Comparison of ENCODE assay signal across 12 cellular contexts in genomic region chr7:128210036-128210347, GRCh38. TPM values are rescaled to one million over a fixed set of nuclear protein-coding genes. Genes with fewer than 3 reads are reported as not detected.
A peak's percentile ranks its signal among the peaks of the same experiment; 100 is the strongest.
DNase-seq lines count a peak whose midpoint lies in the region; ATAC-seq and TF ChIP-seq lines count a peak whose summit lies in the region.
"Had no signal": no experiment of that assay in that cellular context is flagged by ENCODE, and none has a peak within 500 bp of the region (broad histone marks: within the 10 kb centered on the region; RNA-seq: fewer than 3 reads in every experiment).

No MANE protein-coding gene starts in this region.

- no peaks in the 10 kb centered on the region for H3K4me1 Mint-ChIP-seq in CD4-positive, alpha-beta T cell (ENCODE audit: low read depth)
- H3K4me1 Mint-ChIP-seq in GM23338 (peaks cover 35% of the 10 kb centered on the region), glutamatergic neuron (ENCODE audit: low read depth, unreplicated experiment) (peaks cover 3% of the 10 kb centered on the region)

- no peaks in the 10 kb centered on the region for H3K9me2 ChIP-seq in GM23338 (ENCODE audit: insufficient read depth)

- no peaks in the 10 kb centered on the region for H3K9me3 ChIP-seq in CD4-positive, alpha-beta T cell (ENCODE audit: control insufficient read depth, low read length)
- no peaks in the 10 kb centered on the region for H3K9me3 ChIP-seq in adipocyte (ENCODE audit: control insufficient read depth, low read length)
- H3K9me3 ChIP-seq: BE2C had no signal

- no peaks in the 10 kb centered on the region for H4K20me1 ChIP-seq in GM23338 (replicated peaks; ENCODE audit: insufficient read depth)

- no peak for ATAC-seq in CD4-positive, alpha-beta T cell (ENCODE audit: poor library complexity)
- ATAC-seq in GM23338, result peak; percentile 16

- POLR2A ChIA-PET in CD4-positive, alpha-beta T cell (lab: Charles Lee), result interaction anchor here (0.6 to 1.2 kb wide), 4 partner anchors 74 to 503 kb away, joined by 3 to 7 read pairs (median 4); no protein-coding TSS in a partner anchor

- H3K36me3 Mint-ChIP-seq in CD4-positive, alpha-beta T cell (ENCODE audit: low read depth), result no peaks in the 10 kb centered on the region
- H3K36me3 Mint-ChIP-seq in GM23338 (ENCODE audit: low read depth), result no peaks in the 10 kb centered on the region; the same call in 2 of the 3 replicates
- H3K36me3 Mint-ChIP-seq in glutamatergic neuron (ENCODE audit: unreplicated experiment), result peaks cover under 1% of the 10 kb centered on the region

- peak; percentile 55 for TF ChIP-seq CTCF in CD4-positive, alpha-beta T cell (IDR thresholded peaks at IDR 0.05)
- TF ChIP-seq CTCF in GM23338 (conservative IDR thresholded peaks at IDR 0.05; ENCODE audit: low read depth in 2 of 2), result no peak
- TF ChIP-seq CTCF in glutamatergic neuron (IDR thresholded peaks at IDR 0.05; ENCODE audit: partially characterized antibody, unreplicated experiment), result peak; percentile 14
- no peak for TF ChIP-seq CTCF in foreskin fibroblast (IDR thresholded peaks at IDR 0.05; ENCODE audit: low read depth, low read length)

- H3K4me3 ChIP-seq in GM23338 (no peak overlapping the region), adipocyte (ENCODE audit: low read length) (no peak overlapping the region), foreskin fibroblast (ENCODE audit: low read depth in 1 of 2, low read length in 2 of 2) (no peak overlapping the region)

- intact Hi-C loops in CD4-positive, alpha-beta T cell (cut with DNase I, micrococcal nuclease), result loop anchor here in 1 of 2 experiments (5.0 to 10.0 kb wide), 2 partner anchors 653 to 1415 kb away; no protein-coding TSS in a partner anchor

- no peak overlapping the region for H3K4me2 ChIP-seq in GM23338

- no peaks in the 10 kb centered on the region for H3K79me2 ChIP-seq in GM23338 (replicated peaks; ENCODE audit: insufficient read depth)

- no peak overlapping the region for H2AFZ ChIP-seq in GM23338

- no peaks in the 10 kb centered on the region for H3K36me3 ChIP-seq in GM23338 (ENCODE audit: insufficient read depth)
- H3K36me3 ChIP-seq in adipocyte (ENCODE audit: control insufficient read depth, insufficient read depth, low read length, severe bottlenecking), result no peaks in the 10 kb centered on the region
- H3K36me3 ChIP-seq: BE2C had no signal

- no peak overlapping the region for H3K27ac Mint-ChIP-seq in CD4-positive, alpha-beta T cell
- H3K27ac Mint-ChIP-seq in GM23338 (0 out of 2 replicates have a peak overlapping the region, but pooled peaks have one; percentile 47), glutamatergic neuron (ENCODE audit: unreplicated experiment) (no peak overlapping the region)

- no peaks in the 10 kb centered on the region for H3K9me3 Mint-ChIP-seq in CD4-positive, alpha-beta T cell
- H3K9me3 Mint-ChIP-seq in GM23338 (no peaks in the 10 kb centered on the region), glutamatergic neuron (ENCODE audit: unreplicated experiment) (no peaks in the 10 kb centered on the region)

- H3F3A ChIP-seq in GM23338 (replicated peaks; ENCODE audit: low read depth), result no peaks in the 10 kb centered on the region

- H3K27me3 ChIP-seq in CD4-positive, alpha-beta T cell (ENCODE audit: control insufficient read depth, insufficient read depth, low read length), result peaks cover 3% of the 10 kb centered on the region
- peaks cover 14% of the 10 kb centered on the region; the same call in 1 of the 2 replicates for H3K27me3 ChIP-seq in GM23338 (ENCODE audit: insufficient read depth)
- H3K27me3 ChIP-seq in adipocyte (replicated peaks; ENCODE audit: control insufficient read depth, insufficient read depth, low read length), result peaks cover 29% of the 10 kb centered on the region
- H3K27me3 ChIP-seq: BE2C had no signal

- DNase-seq in CD4-positive, alpha-beta T cell, result no peak
- DNase-seq in GM23338 (ENCODE audit: low spot score) (no peak), adipocyte (ENCODE audit: low read depth) (no peak), glutamatergic neuron (no peak), foreskin fibroblast (no peak), NCI-H774 (lab: John Stamatoyannopoulos, UW) (no peak), NCI-H526 (lab: John Stamatoyannopoulos, UW) (no peak)
- DNase-seq: NCI-H1436 treated with DMSO at 0.1 percent for 48 hours, NCI-H2081 treated with DMSO at 0.1 percent for 48 hours had no signal

- H3K4me1 ChIP-seq in GM23338 (ENCODE audit: insufficient read depth) (peaks cover 8% of the 10 kb centered on the region), adipocyte (ENCODE audit: control insufficient read depth, insufficient read depth, low read length) (peaks cover 18% of the 10 kb centered on the region)
- H3K4me1 ChIP-seq: BE2C had no signal

- H3K9ac ChIP-seq in adipocyte (ENCODE audit: low read length), result peak overlapping the region; percentile 61

- peaks cover 11% of the 10 kb centered on the region for H3K27me3 Mint-ChIP-seq in CD4-positive, alpha-beta T cell
- H3K27me3 Mint-ChIP-seq in GM23338 (ENCODE audit: insufficient read depth, low read depth, poor library complexity), result peaks cover 23% of the 10 kb centered on the region
- H3K27me3 Mint-ChIP-seq in glutamatergic neuron (ENCODE audit: unreplicated experiment), result peaks cover 7% of the 10 kb centered on the region

- CTCF ChIA-PET in CD4-positive, alpha-beta T cell (lab: Charles Lee), result interaction anchor here (0.5 to 2.5 kb wide), 9 partner anchors 10 to 1407 kb away, joined by 3 to 44 read pairs (median 3); no protein-coding TSS in a partner anchor

- no peak overlapping the region for H3K27ac ChIP-seq in CD4-positive, alpha-beta T cell (ENCODE audit: low read depth, low read length)
- H3K27ac ChIP-seq in GM23338 (ENCODE audit: low read depth), result no peak overlapping the region

- no peak overlapping the region for H3K4me3 Mint-ChIP-seq in CD4-positive, alpha-beta T cell
- H3K4me3 Mint-ChIP-seq in GM23338 (no peak overlapping the region), glutamatergic neuron (ENCODE audit: unreplicated experiment) (no peak overlapping the region)

TF ChIP-seq in GM23338, 12 proteins besides CTCF, POLR2A, EP300 and RAD21 (continues in another document):
- TF ChIP-seq JUNB (IDR thresholded peaks at IDR 0.05; ENCODE audit: unreplicated experiment), result no peak
- no peak for TF ChIP-seq NANOG (IDR thresholded peaks at IDR 0.05; ENCODE audit: borderline replicate concordance)
- TF ChIP-seq, protein P1, sequence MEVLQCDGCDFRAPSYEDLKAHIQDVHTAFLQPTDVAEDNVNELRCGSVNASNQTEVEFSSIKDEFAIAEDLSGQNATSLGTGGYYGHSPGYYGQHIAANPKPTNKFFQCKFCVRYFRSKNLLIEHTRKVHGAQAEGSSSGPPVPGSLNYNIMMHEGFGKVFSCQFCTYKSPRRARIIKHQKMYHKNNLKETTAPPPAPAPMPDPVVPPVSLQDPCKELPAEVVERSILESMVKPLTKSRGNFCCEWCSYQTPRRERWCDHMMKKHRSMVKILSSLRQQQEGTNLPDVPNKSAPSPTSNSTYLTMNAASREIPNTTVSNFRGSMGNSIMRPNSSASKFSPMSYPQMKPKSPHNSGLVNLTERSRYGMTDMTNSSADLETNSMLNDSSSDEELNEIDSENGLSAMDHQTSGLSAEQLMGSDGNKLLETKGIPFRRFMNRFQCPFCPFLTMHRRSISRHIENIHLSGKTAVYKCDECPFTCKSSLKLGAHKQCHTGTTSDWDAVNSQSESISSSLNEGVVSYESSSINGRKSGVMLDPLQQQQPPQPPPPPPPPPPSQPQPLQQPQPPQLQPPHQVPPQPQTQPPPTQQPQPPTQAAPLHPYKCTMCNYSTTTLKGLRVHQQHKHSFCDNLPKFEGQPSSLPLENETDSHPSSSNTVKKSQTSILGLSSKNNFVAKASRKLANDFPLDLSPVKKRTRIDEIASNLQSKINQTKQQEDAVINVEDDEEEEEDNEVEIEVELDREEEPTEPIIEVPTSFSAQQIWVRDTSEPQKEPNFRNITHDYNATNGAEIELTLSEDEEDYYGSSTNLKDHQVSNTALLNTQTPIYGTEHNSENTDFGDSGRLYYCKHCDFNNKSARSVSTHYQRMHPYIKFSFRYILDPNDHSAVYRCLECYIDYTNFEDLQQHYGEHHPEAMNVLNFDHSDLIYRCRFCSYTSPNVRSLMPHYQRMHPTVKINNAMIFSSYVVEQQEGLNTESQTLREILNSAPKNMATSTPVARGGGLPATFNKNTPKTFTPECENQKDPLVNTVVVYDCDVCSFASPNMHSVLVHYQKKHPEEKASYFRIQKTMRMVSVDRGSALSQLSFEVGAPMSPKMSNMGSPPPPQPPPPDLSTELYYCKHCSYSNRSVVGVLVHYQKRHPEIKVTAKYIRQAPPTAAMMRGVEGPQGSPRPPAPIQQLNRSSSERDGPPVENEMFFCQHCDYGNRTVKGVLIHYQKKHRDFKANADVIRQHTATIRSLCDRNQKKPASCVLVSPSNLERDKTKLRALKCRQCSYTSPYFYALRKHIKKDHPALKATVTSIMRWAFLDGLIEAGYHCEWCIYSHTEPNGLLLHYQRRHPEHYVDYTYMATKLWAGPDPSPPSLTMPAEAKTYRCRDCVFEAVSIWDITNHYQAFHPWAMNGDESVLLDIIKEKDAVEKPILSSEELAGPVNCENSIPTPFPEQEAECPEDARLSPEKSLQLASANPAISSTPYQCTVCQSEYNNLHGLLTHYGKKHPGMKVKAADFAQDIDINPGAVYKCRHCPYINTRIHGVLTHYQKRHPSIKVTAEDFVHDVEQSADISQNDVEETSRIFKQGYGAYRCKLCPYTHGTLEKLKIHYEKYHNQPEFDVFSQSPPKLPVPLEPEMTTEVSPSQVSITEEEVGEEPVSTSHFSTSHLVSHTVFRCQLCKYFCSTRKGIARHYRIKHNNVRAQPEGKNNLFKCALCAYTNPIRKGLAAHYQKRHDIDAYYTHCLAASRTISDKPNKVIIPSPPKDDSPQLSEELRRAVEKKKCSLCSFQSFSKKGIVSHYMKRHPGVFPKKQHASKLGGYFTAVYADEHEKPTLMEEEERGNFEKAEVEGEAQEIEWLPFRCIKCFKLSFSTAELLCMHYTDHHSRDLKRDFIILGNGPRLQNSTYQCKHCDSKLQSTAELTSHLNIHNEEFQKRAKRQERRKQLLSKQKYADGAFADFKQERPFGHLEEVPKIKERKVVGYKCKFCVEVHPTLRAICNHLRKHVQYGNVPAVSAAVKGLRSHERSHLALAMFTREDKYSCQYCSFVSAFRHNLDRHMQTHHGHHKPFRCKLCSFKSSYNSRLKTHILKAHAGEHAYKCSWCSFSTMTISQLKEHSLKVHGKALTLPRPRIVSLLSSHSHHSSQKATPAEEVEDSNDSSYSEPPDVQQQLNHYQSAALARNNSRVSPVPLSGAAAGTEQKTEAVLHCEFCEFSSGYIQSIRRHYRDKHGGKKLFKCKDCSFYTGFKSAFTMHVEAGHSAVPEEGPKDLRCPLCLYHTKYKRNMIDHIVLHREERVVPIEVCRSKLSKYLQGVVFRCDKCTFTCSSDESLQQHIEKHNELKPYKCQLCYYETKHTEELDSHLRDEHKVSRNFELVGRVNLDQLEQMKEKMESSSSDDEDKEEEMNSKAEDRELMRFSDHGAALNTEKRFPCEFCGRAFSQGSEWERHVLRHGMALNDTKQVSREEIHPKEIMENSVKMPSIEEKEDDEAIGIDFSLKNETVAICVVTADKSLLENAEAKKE (CRISPR knock-in tag; IDR thresholded peaks at IDR 0.05), result no peak
- no peak for TF ChIP-seq ZNF331 (CRISPR knock-in tag; IDR thresholded peaks at IDR 0.05; ENCODE audit: low read depth)

RNA-seq across cellular contexts. Expression of gene LEP, which starts 31.1 kb away (rescaled TPM):
- total RNA-seq in CD4-positive, alpha-beta T cell, result not detected
- total RNA-seq in GM23338 (2014; rRNA removed; shearing (Covaris generic)), result not detected in 2 replicates
- polyA plus RNA-seq in GM23338 (2016; fragmentation: Nextera tagmentation; extraction: Ambion mirVana), result not detected in 2 replicates
- not detected for total RNA-seq in glutamatergic neuron (ENCODE audit: unreplicated experiment)
- total RNA-seq: H7 had no signal
- polyA plus RNA-seq: AG04450 had no signal

Comparison
In these comparisons a context has a peak if more than half of its experiments do, and no peak if none do; other contexts are left out.
1. CTCF ChIP-seq: peak in CD4-positive, alpha-beta T cell (single experiment) and glutamatergic neuron (single experiment); none in GM23338 (0 of 2) and foreskin fibroblast (single experiment).